ENCODE assay signal across 8 cellular contexts in the genomic region with DNA sequence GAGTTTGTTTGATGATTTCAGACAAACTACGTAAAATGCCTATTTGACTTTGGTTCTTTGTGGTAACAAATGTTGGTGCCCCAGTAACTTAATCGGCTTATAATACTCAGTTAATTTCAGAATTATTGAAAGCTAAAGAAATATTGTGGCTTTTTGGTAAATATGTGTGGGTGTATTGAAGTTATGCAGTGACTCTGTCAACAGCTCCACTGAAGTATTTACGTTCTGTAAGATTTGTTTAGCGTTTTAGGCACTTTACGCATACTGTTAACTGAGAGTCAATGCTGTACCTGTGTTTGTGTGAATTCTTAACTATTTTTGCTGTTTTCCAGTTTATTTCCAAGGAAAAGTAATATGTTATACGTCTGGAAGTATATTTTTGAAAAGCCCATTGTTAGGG. TPM values are rescaled to one million over a fixed set of nuclear protein-coding genes. Genes with fewer than 3 reads are reported as not detected.
DNase-seq lines count a peak whose midpoint lies in the region; ATAC-seq and TF ChIP-seq lines count a peak whose summit lies in the region.

No MANE protein-coding gene starts in this region.

- H3K36me3 Mint-ChIP-seq in Caco-2 (ENCODE audit: insufficient read depth, unreplicated experiment) (peaks cover 23% of the 10 kb centered on the region), endodermal cell (ENCODE audit: low read depth) (peaks cover 1% of the 10 kb centered on the region), osteocyte (ENCODE audit: unreplicated experiment) (peaks cover 1% of the 10 kb centered on the region)

- peaks cover 73% of the 10 kb centered on the region for H3K79me2 ChIP-seq in OCI-LY3 (ENCODE audit: low read length)

- H3K27ac ChIP-seq in OCI-LY3 (ENCODE audit: low read length), result no peak overlapping the region
- no peak overlapping the region for H3K27ac ChIP-seq in endodermal cell (ENCODE audit: low read depth, low read length)

- peak overlapping the region; percentile 93 for H3K4me3 Mint-ChIP-seq in Caco-2 (ENCODE audit: unreplicated experiment)
- peak overlapping the region; percentile 86 for H3K4me3 Mint-ChIP-seq in endodermal cell
- peak overlapping the region; percentile 95 for H3K4me3 Mint-ChIP-seq in osteocyte (ENCODE audit: unreplicated experiment)

- H3K27ac Mint-ChIP-seq in Caco-2 (ENCODE audit: unreplicated experiment) (peak overlapping the region; percentile 31), endodermal cell (peak overlapping the region; percentile 96), osteocyte (ENCODE audit: unreplicated experiment) (peak overlapping the region; percentile 91)

- H3K4me1 Mint-ChIP-seq in Caco-2 (ENCODE audit: low read depth, unreplicated experiment) (peaks cover 45% of the 10 kb centered on the region), endodermal cell (peaks cover 37% of the 10 kb centered on the region), osteocyte (ENCODE audit: unreplicated experiment) (peaks cover 56% of the 10 kb centered on the region)

- H3K9ac ChIP-seq in OCI-LY3 (ENCODE audit: low read length), result peak overlapping the region; percentile 98
- peak overlapping the region; percentile 93 for H3K9ac ChIP-seq in endodermal cell (ENCODE audit: extremely low read depth, low read length, poor library complexity, severe bottlenecking)

- peaks cover 52% of the 10 kb centered on the region for H3K4me1 ChIP-seq in Caco-2
- peaks cover 36% of the 10 kb centered on the region for H3K4me1 ChIP-seq in OCI-LY3 (ENCODE audit: low read length)
- H3K4me1 ChIP-seq in endodermal cell (ENCODE audit: control insufficient read depth, insufficient read depth, low read length), result no peaks in the 10 kb centered on the region

- H3K9me3 Mint-ChIP-seq in Caco-2 (ENCODE audit: unreplicated experiment), result no peaks in the 10 kb centered on the region
- no peaks in the 10 kb centered on the region for H3K9me3 Mint-ChIP-seq in endodermal cell
- H3K9me3 Mint-ChIP-seq in osteocyte (ENCODE audit: unreplicated experiment), result no peaks in the 10 kb centered on the region

- H3K4me3 ChIP-seq in Caco-2 (ENCODE audit: low read depth, low read length) (peak overlapping the region; percentile 78), OCI-LY3 (ENCODE audit: low read length) (peak overlapping the region; percentile 98), endodermal cell (ENCODE audit: low read length) (peak overlapping the region; percentile 98)

- POLR2A ChIA-PET in Caco-2 (lab: Charles Lee), result no interaction called here

- peaks cover 62% of the 10 kb centered on the region for H4K20me1 ChIP-seq in OCI-LY3 (ENCODE audit: insufficient read depth, low read length)

- H3K36me3 ChIP-seq in Caco-2 (ENCODE audit: control insufficient read depth, insufficient read depth, low read length) (no peaks in the 10 kb centered on the region), OCI-LY3 (replicated peaks; ENCODE audit: low read depth, low read length) (peaks cover 13% of the 10 kb centered on the region), endodermal cell (ENCODE audit: control insufficient read depth, insufficient read depth, low read length) (no peaks in the 10 kb centered on the region)

- 29 to 30% methylated on average over 5 to 6 of the region's 6 CpGs for WGBS in endodermal cell (ENCODE audit: insufficient coverage in 1 of 2, insufficient read length in 1 of 2), 2 experiments

- no peak overlapping the region for H2AFZ ChIP-seq in OCI-LY3 (ENCODE audit: low read depth, low read length)

- peak overlapping the region; percentile 90 for H3K4me2 ChIP-seq in OCI-LY3 (ENCODE audit: low read length)

- H3K27me3 ChIP-seq in Caco-2 (replicated peaks; ENCODE audit: control insufficient read depth, insufficient read depth, low read length), result no peaks in the 10 kb centered on the region
- no peaks in the 10 kb centered on the region for H3K27me3 ChIP-seq in OCI-LY3 (ENCODE audit: low read depth, low read length)
- H3K27me3 ChIP-seq in endodermal cell (ENCODE audit: control insufficient read depth, insufficient read depth, low read length, poor library complexity, severe bottlenecking), result no peaks in the 10 kb centered on the region

- CTCF ChIA-PET in Caco-2 (lab: Charles Lee), result no interaction called here

- H3K27me3 Mint-ChIP-seq in Caco-2 (ENCODE audit: insufficient read depth, unreplicated experiment) (no peaks in the 10 kb centered on the region), endodermal cell (ENCODE audit: insufficient read depth) (no peaks in the 10 kb centered on the region), osteocyte (ENCODE audit: unreplicated experiment) (no peaks in the 10 kb centered on the region)

- no TSS peak for BruUV-seq in Caco-2 (replicated peaks; lab: Mats Ljungman, UMichigan)

- ATAC-seq in HG02759 (IDR thresholded peaks at IDR 0.05; ENCODE audit: unreplicated experiment) (no peak), GM18498 (IDR thresholded peaks at IDR 0.05; ENCODE audit: unreplicated experiment) (no peak)

- no peaks in the 10 kb centered on the region for H3K9me3 ChIP-seq in Caco-2
- H3K9me3 ChIP-seq in OCI-LY3 (ENCODE audit: insufficient read depth, low read length), result no peaks in the 10 kb centered on the region
- no peaks in the 10 kb centered on the region for H3K9me3 ChIP-seq in endodermal cell (ENCODE audit: control insufficient read depth, low read length)

- TF ChIP-seq CTCF in Caco-2 (IDR thresholded peaks at IDR 0.05; ENCODE audit: insufficient read depth in 1 of 2, low read depth in 1 of 2, low read length in 1 of 2, severe bottlenecking in 1 of 2, unreplicated experiment in 1 of 2) (no peak), OCI-LY3 (IDR thresholded peaks at IDR 0.05; ENCODE audit: low read depth, low read length) (no peak), endodermal cell (conservative IDR thresholded peaks at IDR 0.05) (no peak), osteocyte (IDR thresholded peaks at IDR 0.05) (no peak)

- intact Hi-C loops in Caco-2 (cut with micrococcal nuclease; ENCODE audit: unreplicated experiment), result no loop called here

- DNase-seq in Caco-2 (no peak), endodermal cell (no peak), osteocyte (ENCODE audit: extremely low spot score, unreplicated experiment) (no peak)
- no peak for DNase-seq in effector CD4-positive, alpha-beta T cell
- DNase-seq in effector CD8-positive, alpha-beta T cell (lab: John Stamatoyannopoulos, UW), result no peak

RNA-seq across cellular contexts. Expression of a gene that starts 2.2 kb away (rescaled TPM):
- total RNA-seq in Caco-2 (2022), result 188 TPM in 2 replicates
- total RNA-seq in endodermal cell, result 100 to 1,000 TPM; 154 to 167 TPM
- 147 TPM for polyA plus RNA-seq in endodermal cell (2013, experiment 1 of 2)
- 135 TPM for polyA plus RNA-seq in endodermal cell (2013, experiment 2 of 2)
- total RNA-seq in osteocyte, result 125 and 126 TPM in 2 replicates

Comparison
In these comparisons a context has a peak if more than half of its experiments do, and no peak if none do; other contexts are left out.
1. H3K27ac Mint-ChIP-seq: peak in every context shown above with its lines; median percentile 96 in endodermal cell; 91 in osteocyte; 31 in Caco-2.